19 cellular contexts compared by ENCODE assay signal in the genomic region with DNA sequence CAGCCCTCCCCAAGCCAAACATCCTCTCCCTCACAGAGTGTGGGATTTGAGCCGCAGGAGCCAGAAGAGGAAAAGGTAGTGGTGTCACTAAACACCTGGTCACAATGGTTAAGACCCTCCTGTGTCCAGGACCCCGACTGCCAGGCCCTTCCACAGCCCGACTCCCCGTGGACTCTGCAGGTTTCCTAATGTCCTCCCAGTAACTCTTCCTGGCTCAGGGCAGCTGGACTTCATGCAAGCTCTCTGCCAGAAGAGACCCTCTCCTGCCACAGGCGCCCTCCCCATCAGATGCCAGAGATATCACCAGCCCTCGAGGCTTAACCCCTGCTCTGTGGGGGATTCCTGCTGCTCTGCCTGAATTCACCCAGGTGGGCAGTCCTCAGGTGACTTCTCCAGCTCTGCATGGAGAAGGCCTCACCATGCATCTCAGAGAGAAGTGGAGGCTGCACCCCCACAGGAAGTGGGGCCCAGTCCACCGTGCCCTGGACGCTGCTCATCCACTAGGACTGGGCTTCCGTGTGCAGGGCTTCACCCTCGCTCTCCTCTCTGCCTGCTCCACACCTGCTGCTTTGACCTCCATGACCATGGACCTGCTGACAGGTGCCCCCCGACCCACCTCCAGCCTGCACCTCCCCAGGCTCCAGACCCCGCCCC.
"Had no signal": no experiment of that assay in that cellular context is flagged by ENCODE, and none has a peak within 500 bp of the region (broad histone marks: within the 10 kb centered on the region; RNA-seq: fewer than 3 reads in every experiment).

No MANE protein-coding gene starts in this region.

- H3K27ac ChIP-seq: esophagus squamous epithelium had no signal

- H3K4me3 Mint-ChIP-seq: activated CD4-positive, alpha-beta T cell treated with anti-CD3 and anti-CD28 coated beads, Interleukin-2, amount 10 ng/mL, durations not matched to agents 24 days and 14 days; activated CD8-positive, alpha-beta T cell treated with anti-CD3 and anti-CD28 coated beads, Interleukin-2, amount 10 ng/mL, durations not matched to agents 7 days and 5 days; T-helper 2 cell treated with Interferon-gamma antibody and Interleukin-4, amounts not matched to agents 5 μg/mL and 100 μg/mL, for 36 hours had no signal

- H3K4me3 ChIP-seq: esophagus squamous epithelium had no signal

- H3K9me3 ChIP-seq: esophagus squamous epithelium had no signal

- H3K4me1 Mint-ChIP-seq: activated CD4-positive, alpha-beta T cell treated with anti-CD3 and anti-CD28 coated beads, Interleukin-2, amount 10 ng/mL, durations not matched to agents 24 days and 14 days; naive B cell had no signal

- H3K27me3 Mint-ChIP-seq: activated CD4-positive, alpha-beta T cell treated with anti-CD3 and anti-CD28 coated beads, Interleukin-2, amount 10 ng/mL, durations not matched to agents 24 days and 14 days had no signal

- H3K4me1 ChIP-seq: esophagus squamous epithelium had no signal

- ATAC-seq: activated CD8-positive, alpha-beta T cell treated with anti-CD3 and anti-CD28 coated beads, Interleukin-2, amount 10 ng/mL, durations not matched to agents 7 days and 5 days had no signal

- H3K36me3 ChIP-seq: esophagus squamous epithelium had no signal

- H3K27me3 ChIP-seq: esophagus squamous epithelium had no signal

- DNase-seq: activated CD4-positive, alpha-beta T cell treated with anti-CD3 and anti-CD28 coated beads, Interleukin-2, amount 10 ng/mL, durations not matched to agents 24 days and 14 days; activated CD4-positive, CD25-positive, alpha-beta regulatory T cell; activated CD8-positive, alpha-beta T cell treated with anti-CD3 and anti-CD28 coated beads, Interleukin-2, amount 10 ng/mL, durations not matched to agents 7 days and 5 days; activated naive CD4-positive, alpha-beta T cell treated with anti-CD3 and anti-CD28 coated beads, Interleukin-2, amount 50 U/mL, for 16 hours; activated T-cell treated with anti-CD3 and anti-CD28 coated beads for 4 hours; esophagus squamous epithelium; glutamatergic neuron; hypothalamus; mammary epithelial cell; naive B cell; retina; small intestine; stimulated activated CD4-positive, alpha-beta T cell treated with anti-CD3 and anti-CD28 coated beads, Interleukin-4, amount 100 ng/mL, for 4 hours; stimulated activated CD8-positive, alpha-beta memory T cell treated with anti-CD3 and anti-CD28 coated beads, Interleukin-4, amount 100 ng/mL, for 48 hours; stimulated activated naive CD4-positive, alpha-beta T cell treated with Interleukin-2 at 50 U/mL for 16 hours; substantia nigra; trophoblast cell had no signal

- H3K9me3 Mint-ChIP-seq: activated T-helper 2 cell treated with anti-CD3 and anti-CD28 coated beads, Interferon-gamma antibody, Interleukin-2, Interleukin-4, amounts not matched to agents 10 μg/mL and 5 μg/mL and 100 μg/mL, durations not matched to agents 14 hours and 24 hours and 36 hours; T-helper 2 cell treated with Interferon-gamma antibody and Interleukin-4, amounts not matched to agents 5 μg/mL and 100 μg/mL, for 36 hours had no signal

- H3K27ac Mint-ChIP-seq: activated CD4-positive, alpha-beta T cell treated with anti-CD3 and anti-CD28 coated beads, Interleukin-2, amount 10 ng/mL, durations not matched to agents 24 days and 14 days; activated CD8-positive, alpha-beta T cell treated with anti-CD3 and anti-CD28 coated beads, Interleukin-2, amount 10 ng/mL, durations not matched to agents 7 days and 5 days; activated T-helper 2 cell treated with anti-CD3 and anti-CD28 coated beads, Interferon-gamma antibody, Interleukin-2, Interleukin-4, amounts not matched to agents 10 μg/mL and 5 μg/mL and 100 μg/mL, durations not matched to agents 14 hours and 24 hours and 36 hours; T-helper 2 cell treated with Interferon-gamma antibody and Interleukin-4, amounts not matched to agents 5 μg/mL and 100 μg/mL, for 36 hours had no signal
